Comparison of ENCODE assay signal across 8 cellular contexts in the genomic region with DNA sequence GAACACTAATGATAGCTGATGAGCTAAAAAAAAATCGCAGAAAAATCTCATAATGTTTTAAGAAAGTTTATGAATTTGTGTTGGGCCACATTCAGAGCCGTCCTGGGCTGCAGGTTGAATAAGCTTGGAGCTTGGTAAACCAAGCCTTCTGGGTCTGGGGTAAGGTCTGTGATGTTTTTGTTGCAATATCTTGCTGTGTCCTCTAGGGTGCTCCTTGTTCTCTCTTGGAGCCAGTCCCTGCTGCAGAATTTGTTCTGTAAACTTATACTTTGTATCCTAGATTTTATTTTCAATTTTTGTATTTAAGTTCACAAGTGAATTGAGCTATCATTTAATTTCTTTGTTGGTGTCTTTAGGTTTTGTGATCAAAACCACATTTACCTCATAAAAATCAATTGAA.
A peak's percentile ranks its signal among the peaks of the same experiment; 100 is the strongest.
DNase-seq lines count a peak whose midpoint lies in the region; ATAC-seq and TF ChIP-seq lines count a peak whose summit lies in the region.

No MANE protein-coding gene starts in this region.

- H3K4me1 Mint-ChIP-seq in glutamatergic neuron (ENCODE audit: low read depth, unreplicated experiment) (no peaks in the 10 kb centered on the region), Calu3 (ENCODE audit: low read depth, unreplicated experiment) (peaks cover 12% of the 10 kb centered on the region)
- no peaks in the 10 kb centered on the region for H3K4me1 Mint-ChIP-seq in activated CD4-positive, alpha-beta T cell treated with anti-CD3 and anti-CD28 coated beads for 36 hours

- no peaks in the 10 kb centered on the region for H4K20me1 ChIP-seq in DND-41 (ENCODE audit: insufficient read depth, low read length)

- H3K27ac Mint-ChIP-seq in glutamatergic neuron (ENCODE audit: unreplicated experiment) (no peak overlapping the region), Calu3 (ENCODE audit: unreplicated experiment) (no peak overlapping the region)
- H3K27ac Mint-ChIP-seq in activated CD4-positive, alpha-beta T cell treated with anti-CD3 and anti-CD28 coated beads for 36 hours, result no peak overlapping the region

- ATAC-seq in DND-41 (ENCODE audit: insufficient read depth, low read depth) (peak; percentile 53; the same call in 1 of the 3 replicates), GM21529 (IDR thresholded peaks at IDR 0.05; ENCODE audit: unreplicated experiment) (peak; percentile 87)
- no peak for ATAC-seq in activated CD4-positive, alpha-beta T cell treated with anti-CD3 and anti-CD28 coated beads for 36 hours

- no TSS peak for BruUV-seq in Calu3 (replicated peaks; lab: Mats Ljungman, UMichigan)

- intact Hi-C loops in Calu3 (cut with micrococcal nuclease; ENCODE audit: unreplicated experiment), result no loop called here
- intact Hi-C loops in sigmoid colon (cut with DNase I), result no loop called here
- intact Hi-C loops in activated CD4-positive, alpha-beta T cell treated with anti-CD3 and anti-CD28 coated beads for 36 hours (cut with DNase I, micrococcal nuclease), result loop anchor here (5.0 kb wide), 1 partner anchor 149 kb away; no protein-coding TSS in a partner anchor

- H3K4me2 ChIP-seq in DND-41 (ENCODE audit: insufficient read depth, low read length), result no peak overlapping the region

- no peaks in the 10 kb centered on the region for H3K9me3 ChIP-seq in DND-41 (ENCODE audit: insufficient read depth, low read length, severe bottlenecking)
- H3K9me3 ChIP-seq in sigmoid colon, result no peaks in the 10 kb centered on the region

- no peaks in the 10 kb centered on the region for H3K27me3 Mint-ChIP-seq in glutamatergic neuron (ENCODE audit: unreplicated experiment)
- H3K27me3 Mint-ChIP-seq in Calu3 (ENCODE audit: unreplicated experiment), result no peaks in the 10 kb centered on the region
- no peaks in the 10 kb centered on the region for H3K27me3 Mint-ChIP-seq in activated CD4-positive, alpha-beta T cell treated with anti-CD3 and anti-CD28 coated beads for 36 hours

- 71 to 83% methylated on average over 2 of the region's 2 CpGs for WGBS in sigmoid colon, 2 donors

- H3K27me3 ChIP-seq in DND-41 (ENCODE audit: insufficient read depth, low read length, poor library complexity) (no peaks in the 10 kb centered on the region), sigmoid colon (no peaks in the 10 kb centered on the region)

- H3K4me3 Mint-ChIP-seq in glutamatergic neuron (ENCODE audit: unreplicated experiment) (no peak overlapping the region), Calu3 (ENCODE audit: low read depth, unreplicated experiment) (no peak overlapping the region)
- H3K4me3 Mint-ChIP-seq in activated CD4-positive, alpha-beta T cell treated with anti-CD3 and anti-CD28 coated beads for 36 hours, result no peak overlapping the region

- TF ChIP-seq CTCF in DND-41 (IDR thresholded peaks at IDR 0.05; ENCODE audit: borderline replicate concordance, extremely low read depth, low read length, poor library complexity, severe bottlenecking) (peak; percentile 40), glutamatergic neuron (IDR thresholded peaks at IDR 0.05; ENCODE audit: partially characterized antibody, unreplicated experiment) (peak; percentile 33), Calu3 (IDR thresholded peaks at IDR 0.05; ENCODE audit: unreplicated experiment) (no peak), coronary artery (IDR thresholded peaks at IDR 0.05) (no peak), sigmoid colon (IDR thresholded peaks at IDR 0.05) (no peak)

- POLR2A ChIA-PET in activated CD4-positive, alpha-beta T cell treated with anti-CD3 and anti-CD28 coated beads for 36 hours (lab: Charles Lee), result no interaction called here

- no peak for TF ChIP-seq POLR2A in sigmoid colon (IDR thresholded peaks at IDR 0.05)

- DNase-seq in DND-41, result no peak
- DNase-seq in NCI-H226, result peak; percentile 14
- DNase-seq in glutamatergic neuron, result no peak
- DNase-seq in Calu3, result no peak
- DNase-seq in coronary artery (ENCODE audit: low spot score), result no peak
- DNase-seq in sigmoid colon, result no peak
- no peak for DNase-seq in activated CD4-positive, alpha-beta T cell treated with anti-CD3 and anti-CD28 coated beads for 36 hours

- CTCF ChIA-PET in Calu3 (lab: Charles Lee), result no interaction called here
- CTCF ChIA-PET in activated CD4-positive, alpha-beta T cell treated with anti-CD3 and anti-CD28 coated beads for 36 hours (lab: Charles Lee), result interaction anchor here (0.9 kb wide), 1 partner anchor 82 kb away, joined by 3 read pairs; no protein-coding TSS in a partner anchor

- no peak overlapping the region for H2AFZ ChIP-seq in DND-41 (ENCODE audit: low read depth, low read length)

- H3K36me3 Mint-ChIP-seq in glutamatergic neuron (ENCODE audit: unreplicated experiment) (no peaks in the 10 kb centered on the region), Calu3 (ENCODE audit: insufficient read depth, unreplicated experiment) (no peaks in the 10 kb centered on the region)
- H3K36me3 Mint-ChIP-seq in activated CD4-positive, alpha-beta T cell treated with anti-CD3 and anti-CD28 coated beads for 36 hours (ENCODE audit: low read depth), result no peaks in the 10 kb centered on the region

- no peak overlapping the region for H3K9ac ChIP-seq in DND-41 (ENCODE audit: low read depth, low read length)

- no peaks in the 10 kb centered on the region for H3K79me2 ChIP-seq in DND-41 (ENCODE audit: insufficient read depth, low read length)

- TF ChIP-seq EP300 in sigmoid colon (IDR thresholded peaks at IDR 0.05), result no peak

- no peaks in the 10 kb centered on the region for H3K4me1 ChIP-seq in DND-41 (ENCODE audit: insufficient read depth, low read length)
- no peaks in the 10 kb centered on the region for H3K4me1 ChIP-seq in sigmoid colon

- peaks cover 2% of the 10 kb centered on the region for H3K9me3 Mint-ChIP-seq in glutamatergic neuron (ENCODE audit: unreplicated experiment)
- no peaks in the 10 kb centered on the region for H3K9me3 Mint-ChIP-seq in Calu3 (ENCODE audit: low read depth, unreplicated experiment)
- no peaks in the 10 kb centered on the region for H3K9me3 Mint-ChIP-seq in activated CD4-positive, alpha-beta T cell treated with anti-CD3 and anti-CD28 coated beads for 36 hours (ENCODE audit: low read depth)

- H3K36me3 ChIP-seq in DND-41 (ENCODE audit: insufficient read depth, low read length) (no peaks in the 10 kb centered on the region), sigmoid colon (no peaks in the 10 kb centered on the region)

- H3K27ac ChIP-seq in DND-41 (ENCODE audit: low read length) (no peak overlapping the region), coronary artery (no peak overlapping the region), sigmoid colon (no peak overlapping the region)

- H3K4me3 ChIP-seq in DND-41 (ENCODE audit: low read depth in 1 of 2, low read length in 2 of 2) (no peak overlapping the region), coronary artery (no peak overlapping the region), sigmoid colon (no peak overlapping the region)

Comparison
In these comparisons a context has a peak if more than half of its experiments do, and no peak if none do; other contexts are left out.
1. CTCF ChIP-seq: peak in DND-41 (single experiment) and glutamatergic neuron (single experiment); none in Calu3 (single experiment), coronary artery (single experiment) and sigmoid colon (0 of 4).
2. intact Hi-C loops: an anchor here in activated CD4-positive, alpha-beta T cell treated with anti-CD3 and anti-CD28 coated beads for 36 hours (5.0 kb wide); none called in Calu3 and sigmoid colon.